15 cellular contexts compared by ENCODE assay signal in the genomic region with DNA sequence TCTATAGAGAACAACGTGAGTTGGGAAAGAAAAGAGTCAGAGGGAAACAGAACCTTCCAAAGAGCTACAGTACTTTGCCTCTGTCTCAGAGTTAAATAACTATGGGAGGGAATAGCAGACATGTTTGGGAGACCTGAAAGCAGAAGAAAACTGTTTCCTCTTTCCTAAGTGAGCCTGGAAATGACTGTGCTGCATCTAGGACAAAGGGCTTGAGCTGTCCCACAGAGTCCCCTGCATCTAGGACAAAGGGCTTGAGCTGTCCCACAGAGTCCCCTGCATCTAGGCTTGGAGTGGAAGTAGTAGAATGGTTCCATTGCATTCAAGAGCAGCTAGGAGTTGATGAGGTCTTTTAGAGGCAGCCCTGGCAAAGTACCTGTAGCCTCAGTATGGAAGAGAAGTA.
DNase-seq lines count a peak whose midpoint lies in the region; ATAC-seq and TF ChIP-seq lines count a peak whose summit lies in the region.
"Had no signal": no experiment of that assay in that cellular context is flagged by ENCODE, and none has a peak within 500 bp of the region (broad histone marks: within the 10 kb centered on the region; RNA-seq: fewer than 3 reads in every experiment).

No MANE protein-coding gene starts in this region.

- H3K4me3 Mint-ChIP-seq in endodermal cell (no peak overlapping the region), neural progenitor cell (no peak overlapping the region)
- no peak overlapping the region for H3K4me3 Mint-ChIP-seq in activated T-cell treated with anti-CD3 and anti-CD28 coated beads, Interleukin-2, amount 50 U/mL, for 72 hours

- H3K23ac ChIP-seq in IMR-90 (ENCODE audit: low read depth, low read length): peak overlapping the region; percentile 46; the same call in 1 of the 2 replicates

- in situ Hi-C loops in IMR-90 (cut with MboI; ENCODE audit: low sequenced_read_pairs): no loop called here

- peak overlapping the region; percentile 77 for H2BK120ac ChIP-seq in IMR-90 (ENCODE audit: low read depth, low read length)

- H4K91ac ChIP-seq in IMR-90 (ENCODE audit: insufficient read depth, low read depth, low read length): peak overlapping the region; percentile 16; the same call in 1 of the 2 replicates

- no TSS peak for BruUV-seq in IMR-90 (replicated peaks; lab: Mats Ljungman, UMichigan)

- H4K8ac ChIP-seq in IMR-90 (ENCODE audit: low read depth in 2 of 2, low read length in 2 of 2): peak overlapping the region; percentile 51 to 63; a peak in 1 of 4 replicates

- H3K4ac ChIP-seq in IMR-90 (ENCODE audit: low read depth, low read length): 0 out of 2 replicates have a peak overlapping the region, but pooled peaks have one; percentile 55

- H3K4me3 ChIP-seq in BLaER1 (no peak overlapping the region), IMR-90 (ENCODE audit: insufficient read depth, low read depth, low read length) (no peak overlapping the region), endodermal cell (ENCODE audit: low read length) (no peak overlapping the region), neural progenitor cell (no peak overlapping the region)

- H3K79me1 ChIP-seq in IMR-90 (ENCODE audit: low read depth in 1 of 2, low read length in 2 of 2): no peaks in the 10 kb centered on the region

- no peaks in the 10 kb centered on the region for H3K79me2 ChIP-seq in neural progenitor cell (ENCODE audit: low read depth)

- peak overlapping the region; percentile 85; the same call in 1 of the 2 replicates for H3K18ac ChIP-seq in IMR-90 (ENCODE audit: low read depth, low read length)

- H3K36me3 Mint-ChIP-seq in endodermal cell (ENCODE audit: low read depth) (no peaks in the 10 kb centered on the region), neural progenitor cell (no peaks in the 10 kb centered on the region)
- peaks cover 0 to 2% of the 10 kb centered on the region in 2 donors for H3K36me3 Mint-ChIP-seq in activated T-cell treated with anti-CD3 and anti-CD28 coated beads, Interleukin-2, amount 50 U/mL, for 72 hours (ENCODE audit: insufficient read depth in 2 of 2)

- peaks cover 9% of the 10 kb centered on the region for H3F3A ChIP-seq in neural progenitor cell (ENCODE audit: low read depth)

- H3K4me1 ChIP-seq in BLaER1: peaks cover 56% of the 10 kb centered on the region
- H3K4me1 ChIP-seq in IMR-90 (ENCODE audit: control insufficient read depth, insufficient read depth, low read length): peaks cover 4% of the 10 kb centered on the region; the same call in 1 of the 2 replicates
- no peaks in the 10 kb centered on the region for H3K4me1 ChIP-seq in endodermal cell (ENCODE audit: control insufficient read depth, insufficient read depth, low read length)
- peaks cover 5% of the 10 kb centered on the region for H3K4me1 ChIP-seq in neural progenitor cell
- H3K4me1 ChIP-seq: BE2C had no signal

- H3K27ac Mint-ChIP-seq in endodermal cell (no peak overlapping the region), neural progenitor cell (no peak overlapping the region)
- H3K27ac Mint-ChIP-seq in activated T-cell treated with anti-CD3 and anti-CD28 coated beads, Interleukin-2, amount 50 U/mL, for 72 hours: no peak overlapping the region

- H2AK5ac ChIP-seq in IMR-90 (ENCODE audit: low read depth, low read length): no peak overlapping the region; the same call in 1 of the 2 replicates

- DNase-seq in IMR-90: no peak
- peak; percentile 51 for DNase-seq in endodermal cell
- DNase-seq in neural progenitor cell (ENCODE audit: low spot score): peak; percentile 21
- no peak for DNase-seq in NCI-H2171 (lab: John Stamatoyannopoulos, UW)
- DNase-seq in HPDE6-E6E7 (ENCODE audit: extremely low spot score): no peak
- DNase-seq in activated T-cell treated with anti-CD3 and anti-CD28 coated beads, Interleukin-2, amount 50 U/mL, for 72 hours: no peak
- DNase-seq: BE2C, HCEC 1CT, NCI-H146, NCI-H2107, NCI-H446, NCI-H774, SHP77 treated with DMSO at 0.1 percent for 48 hours had no signal

- no peaks in the 10 kb centered on the region for H3K9me3 Mint-ChIP-seq in endodermal cell
- no peaks in the 10 kb centered on the region for H3K9me3 Mint-ChIP-seq in neural progenitor cell
- H3K9me3 Mint-ChIP-seq in activated T-cell treated with anti-CD3 and anti-CD28 coated beads, Interleukin-2, amount 50 U/mL, for 72 hours: peaks cover 0 to 4% of the 10 kb centered on the region in 2 donors

- dilution Hi-C loops in IMR-90 (cut with HindIII; ENCODE audit: low sequenced_read_pairs, unreplicated experiment): no loop called here

- no peaks in the 10 kb centered on the region for H3K9me1 ChIP-seq in IMR-90 (ENCODE audit: insufficient read depth, low read length)

- H4K20me1 ChIP-seq in BLaER1 (no peaks in the 10 kb centered on the region), IMR-90 (ENCODE audit: insufficient read depth, low read length) (no peaks in the 10 kb centered on the region), neural progenitor cell (ENCODE audit: low read depth) (no peaks in the 10 kb centered on the region)

- POLR2A ChIA-PET in IMR-90 (lab: Charles Lee; ENCODE audit: unreplicated experiment): no interaction called here

- peak overlapping the region; percentile 57 for H2BK5ac ChIP-seq in IMR-90 (ENCODE audit: low read depth, low read length, poor library complexity, severe bottlenecking)

- H3K4me1 Mint-ChIP-seq in endodermal cell (peaks cover 12% of the 10 kb centered on the region), neural progenitor cell (peaks cover 8% of the 10 kb centered on the region)
- no peaks in the 10 kb centered on the region for H3K4me1 Mint-ChIP-seq in activated T-cell treated with anti-CD3 and anti-CD28 coated beads, Interleukin-2, amount 50 U/mL, for 72 hours (ENCODE audit: low read depth)

- H2BK15ac ChIP-seq in IMR-90 (ENCODE audit: low read depth, low read length): peak overlapping the region; percentile 83; the same call in 2 of the 3 replicates

- TF ChIP-seq POLR2A in IMR-90 (IDR thresholded peaks at IDR 0.05; ENCODE audit: low read depth, low read length): no peak

- no peaks in the 10 kb centered on the region for H3K27me3 ChIP-seq in BLaER1
- H3K27me3 ChIP-seq in IMR-90 (ENCODE audit: control insufficient read depth, insufficient read depth, low read length): no peaks in the 10 kb centered on the region
- no peaks in the 10 kb centered on the region for H3K27me3 ChIP-seq in endodermal cell (ENCODE audit: control insufficient read depth, insufficient read depth, low read length, poor library complexity, severe bottlenecking)
- H3K27me3 ChIP-seq in neural progenitor cell: no peaks in the 10 kb centered on the region
- H3K27me3 ChIP-seq: BE2C had no signal

- H4K5ac ChIP-seq in IMR-90 (ENCODE audit: low read depth, low read length): peak overlapping the region; percentile 86; the same call in 1 of the 2 replicates

- no CpG with 5 or more reads among the region's 1 CpG for WGBS in IMR-90 (ENCODE audit: extremely low coverage in 2 of 2, insufficient read length in 1 of 2), 2 experiments
- WGBS in endodermal cell (ENCODE audit: insufficient coverage in 1 of 2, insufficient read length in 1 of 2), 2 experiments: 73% methylated on average over 1 of the region's 1 CpG; no CpG with 5 or more reads in 1 of the 2 experiments

- no peak overlapping the region for H2AFZ ChIP-seq in IMR-90 (replicated peaks; ENCODE audit: low read length, poor library complexity)
- H2AFZ ChIP-seq in neural progenitor cell (replicated peaks): peak overlapping the region; percentile 46

- H3K9ac ChIP-seq in BLaER1 (no peak overlapping the region), IMR-90 (ENCODE audit: low read depth, low read length) (no peak overlapping the region), endodermal cell (ENCODE audit: extremely low read depth, low read length, poor library complexity, severe bottlenecking) (no peak overlapping the region), neural progenitor cell (no peak overlapping the region)

- peaks cover 6% of the 10 kb centered on the region for H3K27me3 Mint-ChIP-seq in endodermal cell (ENCODE audit: insufficient read depth)
- H3K27me3 Mint-ChIP-seq in neural progenitor cell (ENCODE audit: insufficient read depth, low read depth): peaks cover 4% of the 10 kb centered on the region
- H3K27me3 Mint-ChIP-seq in activated T-cell treated with anti-CD3 and anti-CD28 coated beads, Interleukin-2, amount 50 U/mL, for 72 hours (ENCODE audit: low read depth): no peaks in the 10 kb centered on the region

- CTCF ChIA-PET in IMR-90 (lab: Yijun Ruan, JAX): interaction anchor here (1.8 kb wide), 1 partner anchor 10 kb away, joined by 4 read pairs; no protein-coding TSS in a partner anchor

- H3K27ac ChIP-seq in BLaER1 (peak overlapping the region; percentile 89), IMR-90 (ENCODE audit: insufficient read depth, low read length) (no peak overlapping the region), endodermal cell (ENCODE audit: low read depth, low read length) (no peak overlapping the region), neural progenitor cell (no peak overlapping the region)

- H3K4me2 ChIP-seq in BLaER1: peak overlapping the region; percentile 72
- H3K4me2 ChIP-seq in IMR-90 (ENCODE audit: low read depth, low read length): no peak overlapping the region
- H3K4me2 ChIP-seq in neural progenitor cell: no peak overlapping the region

- H3K9me3 ChIP-seq in BLaER1 (peaks cover 10% of the 10 kb centered on the region; the same call in 1 of the 2 replicates), IMR-90 (ENCODE audit: control insufficient read depth, insufficient read depth, low read length) (no peaks in the 10 kb centered on the region), endodermal cell (ENCODE audit: control insufficient read depth, low read length) (no peaks in the 10 kb centered on the region), neural progenitor cell (ENCODE audit: low read depth) (no peaks in the 10 kb centered on the region)
- H3K9me3 ChIP-seq: BE2C had no signal

- peak overlapping the region; percentile 60 for H2BK20ac ChIP-seq in IMR-90 (ENCODE audit: low read depth, low read length)

- no peak overlapping the region for H3K56ac ChIP-seq in IMR-90 (ENCODE audit: extremely low read depth, insufficient read depth, low read length)

- H2AK9ac ChIP-seq in IMR-90 (replicated peaks; ENCODE audit: low read depth, low read length, poor library complexity): no peak overlapping the region

- peak overlapping the region; percentile 63 for H3K14ac ChIP-seq in IMR-90 (replicated peaks; ENCODE audit: low read depth, low read length)

- no peak for TF ChIP-seq CTCF in IMR-90 (conservative IDR thresholded peaks at IDR 0.05; ENCODE audit: low read depth, low read length)
- no peak for TF ChIP-seq CTCF in endodermal cell (conservative IDR thresholded peaks at IDR 0.05)
- TF ChIP-seq CTCF in neural progenitor cell (IDR thresholded peaks at IDR 0.05): no peak

- H3K36me3 ChIP-seq in BLaER1 (no peaks in the 10 kb centered on the region), IMR-90 (ENCODE audit: control insufficient read depth, insufficient read depth, low read length) (no peaks in the 10 kb centered on the region), endodermal cell (ENCODE audit: control insufficient read depth, insufficient read depth, low read length) (no peaks in the 10 kb centered on the region), neural progenitor cell (no peaks in the 10 kb centered on the region)
- H3K36me3 ChIP-seq: BE2C had no signal

- ATAC-seq in IMR-90 (ENCODE audit: low read depth) (no peak), GM21576 (IDR thresholded peaks at IDR 0.05; ENCODE audit: unreplicated experiment) (no peak)
- no peak for ATAC-seq in activated T-cell treated with anti-CD3 and anti-CD28 coated beads, Interleukin-2, amount 50 U/mL, for 72 hours (replicated peaks in 1 of 2)

- intact Hi-C loops in IMR-90 (cut with micrococcal nuclease): no loop called here

- no peak for TF ChIP-seq RAD21 in IMR-90 (IDR thresholded peaks at IDR 0.05; ENCODE audit: low read length)

Comparison
In these comparisons a context has a peak if more than half of its experiments do, and no peak if none do; other contexts are left out.
1. DNase-seq: peak in endodermal cell (single experiment) and neural progenitor cell (single experiment); none in IMR-90 (single experiment), NCI-H2171 (single experiment), HPDE6-E6E7 (single experiment) and activated T-cell treated with anti-CD3 and anti-CD28 coated beads, Interleukin-2, amount 50 U/mL, for 72 hours (0 of 2).